11 cellular contexts compared by ENCODE assay signal in the genomic region with DNA sequence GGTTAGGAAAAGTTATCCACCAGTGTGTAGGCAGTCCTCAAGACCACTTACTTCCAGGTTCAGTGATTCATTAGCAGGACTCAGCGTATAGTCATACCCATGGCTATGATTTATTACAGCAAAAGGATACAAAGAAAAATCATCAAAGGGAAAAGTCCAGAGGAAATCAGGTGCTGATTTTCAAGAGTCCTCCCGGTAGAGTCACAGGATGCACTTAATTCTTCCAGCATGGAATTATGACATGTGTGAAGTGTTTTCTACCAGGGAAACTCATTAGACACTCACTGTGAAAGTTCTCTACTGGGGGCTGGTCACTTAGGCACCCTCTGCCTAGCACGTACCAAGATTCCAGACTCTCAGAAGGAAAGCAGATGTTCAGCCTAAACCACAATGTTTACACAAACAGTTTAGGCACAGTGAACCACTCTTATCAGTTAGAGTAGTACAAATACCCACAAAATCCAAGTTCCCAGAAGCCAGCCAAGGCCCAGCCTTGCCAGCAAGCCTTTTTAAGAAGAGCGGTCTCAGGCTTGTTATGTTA. TPM values are rescaled to one million over a fixed set of nuclear protein-coding genes. Genes with fewer than 3 reads are reported as not detected.
A peak's percentile ranks its signal among the peaks of the same experiment; 100 is the strongest.
DNase-seq lines count a peak whose midpoint lies in the region; ATAC-seq, FAIRE-seq and TF ChIP-seq lines count a peak whose summit lies in the region.
"Had no signal": no experiment of that assay in that cellular context is flagged by ENCODE, and none has a peak within 500 bp of the region (broad histone marks: within the 10 kb centered on the region; RNA-seq: fewer than 3 reads in every experiment).

No MANE protein-coding gene starts in this region.

- no peaks in the 10 kb centered on the region for H3K36me3 ChIP-seq in left lung
- no peaks in the 10 kb centered on the region for H3K36me3 ChIP-seq in upper lobe of right lung

- no peak for FAIRE-seq in GM12891 (lab: Jason Lieb, UNC)

- H3K36me3 Mint-ChIP-seq in natural killer cell, result no peaks in the 10 kb centered on the region

- peak overlapping the region; percentile 66 to 76 for H3K27ac ChIP-seq in left lung
- peak overlapping the region; percentile 84 for H3K27ac ChIP-seq in upper lobe of right lung

- H3K4me3 ChIP-seq in left lung (no peak overlapping the region), upper lobe of right lung (no peak overlapping the region)

- H3K27ac Mint-ChIP-seq in natural killer cell, result no peak overlapping the region
- H3K27ac Mint-ChIP-seq: activated B cell treated with CpG ODN at 0.5 μM for 24 hours; stimulated activated naive CD8-positive, alpha-beta T cell treated with anti-CD3 and anti-CD28 coated beads, Interleukin-15, Interleukin-2, amounts not matched to agents 100 ng/mL and 50 ng/mL, for 24 hours had no signal

- H3K27me3 ChIP-seq in left lung (no peaks in the 10 kb centered on the region), upper lobe of right lung (no peaks in the 10 kb centered on the region)

- H3K9me3 Mint-ChIP-seq in natural killer cell, result no peaks in the 10 kb centered on the region
- H3K9me3 Mint-ChIP-seq: activated B cell treated with CpG ODN at 0.5 μM for 24 hours; central memory CD8-positive, alpha-beta T cell; stimulated activated naive CD8-positive, alpha-beta T cell treated with anti-CD3 and anti-CD28 coated beads, Interleukin-15, Interleukin-2, amounts not matched to agents 100 ng/mL and 50 ng/mL, for 24 hours had no signal

- H3K4me1 ChIP-seq in left lung (peaks cover 35 to 41% of the 10 kb centered on the region in 2 donors), upper lobe of right lung (peaks cover 47% of the 10 kb centered on the region)

- no peak overlapping the region for H3K4me3 Mint-ChIP-seq in natural killer cell
- H3K4me3 Mint-ChIP-seq: activated B cell treated with CpG ODN at 0.5 μM for 24 hours; central memory CD8-positive, alpha-beta T cell; stimulated activated naive CD8-positive, alpha-beta T cell treated with anti-CD3 and anti-CD28 coated beads, Interleukin-15, Interleukin-2, amounts not matched to agents 100 ng/mL and 50 ng/mL, for 24 hours had no signal

- no peaks in the 10 kb centered on the region for H3K4me1 Mint-ChIP-seq in natural killer cell

- intact Hi-C loops in left lung (cut with DNase I) (no loop called here), upper lobe of right lung (cut with DNase I) (no loop called here), head of caudate nucleus (cut with DNase I) (no loop called here), natural killer cell (cut with micrococcal nuclease) (no loop called here)

- TF ChIP-seq CTCF in left lung (IDR thresholded peaks at IDR 0.05) (no peak), upper lobe of right lung (IDR thresholded peaks at IDR 0.05) (no peak), natural killer cell (IDR thresholded peaks at IDR 0.05) (no peak)

- peaks cover 3 to 6% of the 10 kb centered on the region in 2 donors for H3K27me3 Mint-ChIP-seq in natural killer cell (ENCODE audit: low read depth in 2 of 2)
- H3K27me3 Mint-ChIP-seq: central memory CD8-positive, alpha-beta T cell; stimulated activated naive CD8-positive, alpha-beta T cell treated with anti-CD3 and anti-CD28 coated beads, Interleukin-15, Interleukin-2, amounts not matched to agents 100 ng/mL and 50 ng/mL, for 24 hours had no signal

- DNase-seq in HPDE6-E6E7 (ENCODE audit: extremely low spot score) (peak; percentile 89), amniotic epithelial cell (ENCODE audit: low read depth) (peak; percentile 100), left lung (no peak), upper lobe of right lung (no peak), head of caudate nucleus (no peak), natural killer cell (no peak), GM12891 (ENCODE audit: insufficient read length, low spot score) (no peak)
- DNase-seq: activated B cell treated with CpG ODN at 0.5 μM for 24 hours had no signal

- ATAC-seq in left lung (peak; percentile 50), upper lobe of right lung (peak; percentile 67), natural killer cell (no peak)

- no peak for TF ChIP-seq POLR2A in GM12891 (IDR thresholded peaks at IDR 0.05; ENCODE audit: low read depth, low read length)

- H3K9me3 ChIP-seq in left lung (no peaks in the 10 kb centered on the region), upper lobe of right lung (no peaks in the 10 kb centered on the region)

TF ChIP-seq in GM12891, 5 proteins besides CTCF, POLR2A, EP300 and RAD21:
- TF ChIP-seq SPI1 (IDR thresholded peaks at IDR 0.05; ENCODE audit: low read depth, low read length), result no peak
- no peak for TF ChIP-seq POLR2AphosphoS5 (IDR thresholded peaks at IDR 0.05; ENCODE audit: low read depth, low read length)
- no peak for TF ChIP-seq PAX5 (IDR thresholded peaks at IDR 0.05; ENCODE audit: insufficient read depth, low read length, severe bottlenecking)
- TF ChIP-seq POU2F2 (IDR thresholded peaks at IDR 0.05; ENCODE audit: low read depth, low read length), result no peak
- no peak for TF ChIP-seq TAF1 (IDR thresholded peaks at IDR 0.05; ENCODE audit: low read depth, low read length)

RNA-seq across cellular contexts. Expression of gene WFDC3, which starts 10.2 kb away (rescaled TPM):
- total RNA-seq in left lung (1 to 10 TPM; 5.2 to 5.7 TPM), upper lobe of right lung (2.1 TPM), natural killer cell (not detected)
- polyA plus RNA-seq in GM12891 (2012; ENCODE audit: low read depth, missing spikeins), result not detected
- total RNA-seq: activated B cell treated with CpG ODN at 0.5 μM for 24 hours had no signal
- polyA plus RNA-seq: neural cell had no signal

RNA-seq across cellular contexts. Expression of gene DNTTIP1, which starts 10.3 kb away (rescaled TPM):
- total RNA-seq in left lung (10 to 100 TPM; 22.6 to 38.5 TPM), upper lobe of right lung (32.0 TPM), natural killer cell (10 to 100 TPM; 11.3 to 15.5 (median 13.9) TPM)
- polyA plus RNA-seq in GM12891 (2012; ENCODE audit: low read depth, missing spikeins), result 19.2 TPM

RNA-seq across cellular contexts. Expression of gene UBE2C, which starts 31.0 kb away (rescaled TPM):
- total RNA-seq in left lung, result 10 to 100 TPM in 1 of 2 donors, 1 to 10 TPM in 1; 5.9 to 17.1 TPM
- 1.4 TPM for total RNA-seq in upper lobe of right lung
- 1 to 10 TPM in 1 of 3 donors, under 1 TPM in 1, not detected in 1; 0.54 to 3.2 TPM for total RNA-seq in natural killer cell
- polyA plus RNA-seq in GM12891 (2012; ENCODE audit: low read depth, missing spikeins), result 104 TPM

RNA-seq across cellular contexts. Expression of gene TNNC2, which starts 45.7 kb away (rescaled TPM):
- under 1 TPM; 0.42 to 0.61 TPM for total RNA-seq in left lung
- 0.61 TPM for total RNA-seq in upper lobe of right lung
- 1 to 10 TPM in 1 of 3 donors, under 1 TPM in 1, not detected in 1; 0.93 to 1.5 TPM for total RNA-seq in natural killer cell
- polyA plus RNA-seq in GM12891 (2012; ENCODE audit: low read depth, missing spikeins), result 0.58 TPM
- total RNA-seq: activated B cell treated with CpG ODN at 0.5 μM for 24 hours had no signal

RNA-seq across cellular contexts. Expression of gene SNX21, which starts 52.1 kb away (rescaled TPM):
- 10 to 100 TPM; 23.9 to 26.3 TPM for total RNA-seq in left lung
- total RNA-seq in upper lobe of right lung, result 23.4 TPM
- total RNA-seq in natural killer cell, result 1 to 10 TPM in 2 of 3 donors, under 1 TPM in 1; 0.99 to 1.7 (median 1.2) TPM
- polyA plus RNA-seq in GM12891 (2012; ENCODE audit: low read depth, missing spikeins), result 1.4 TPM

Comparison
In these comparisons a context has a peak if more than half of its experiments do, and no peak if none do; other contexts are left out.
1. DNase-seq: peak in HPDE6-E6E7 (single experiment) and amniotic epithelial cell (single experiment); none in left lung (0 of 2), upper lobe of right lung (single experiment), head of caudate nucleus (0 of 42), natural killer cell (single experiment) and GM12891 (single experiment).
2. ATAC-seq: peak in left lung (single experiment) and upper lobe of right lung (single experiment); none in natural killer cell (0 of 3).